In genomic region chr16:31179153-31179746, GRCh38 we compare ENCODE assay signal across 9 cellular contexts. TPM values are rescaled to one million over a fixed set of nuclear protein-coding genes. Genes with fewer than 3 reads are reported as not detected.
DNase-seq lines count a peak whose midpoint lies in the region; ATAC-seq, FAIRE-seq and TF ChIP-seq lines count a peak whose summit lies in the region.
"Had no signal": no experiment of that assay in that cellular context is flagged by ENCODE, and none has a peak within 500 bp of the region (broad histone marks: within the 10 kb centered on the region; RNA-seq: fewer than 3 reads in every experiment).

No MANE protein-coding gene starts in this region.

- H3K27ac ChIP-seq in kidney (ENCODE audit: low read depth in 2 of 2, low read length in 2 of 2) (peak overlapping the region; percentile 96 to 99), suprapubic skin (peak overlapping the region; percentile 99)

- no peak for FAIRE-seq in kidney (lab: Jason Lieb, UNC)

- DNase-seq in GM12865 (ENCODE audit: low read depth) (no peak), kidney (no peak), suprapubic skin (ENCODE audit: low spot score in 2 of 2) (no peak), NCI-H187 treated with DMSO at 0.1 percent for 48 hours (lab: John Stamatoyannopoulos, UW) (no peak), NCI-H1930 (lab: John Stamatoyannopoulos, UW) (no peak), SHP77 (lab: John Stamatoyannopoulos, UW) (no peak)
- DNase-seq in activated naive CD8-positive, alpha-beta T cell treated with anti-CD3 and anti-CD28 coated beads, Interleukin-2, amount 10 ng/mL, durations not matched to agents 7 days and 5 days: no peak

- no peaks in the 10 kb centered on the region for H3K27me3 ChIP-seq in suprapubic skin

- no peak for TF ChIP-seq EP300 in suprapubic skin (IDR thresholded peaks at IDR 0.05)

- H3K4me1 Mint-ChIP-seq in activated naive CD8-positive, alpha-beta T cell treated with anti-CD3 and anti-CD28 coated beads, Interleukin-2, amount 10 ng/mL, durations not matched to agents 7 days and 5 days: peaks cover 41% of the 10 kb centered on the region

- H3K4me3 ChIP-seq in GM12865 (ENCODE audit: low read depth, low read length) (peak overlapping the region; percentile 60), kidney (ENCODE audit: low read length in 2 of 2) (peak overlapping the region; percentile 83 to 89), suprapubic skin (peak overlapping the region; percentile 96)

- H3K9me3 ChIP-seq in kidney (ENCODE audit: control insufficient read depth in 1 of 2, low read length in 2 of 2) (no peaks in the 10 kb centered on the region), suprapubic skin (no peaks in the 10 kb centered on the region)

- H3K9me3 Mint-ChIP-seq in activated naive CD8-positive, alpha-beta T cell treated with anti-CD3 and anti-CD28 coated beads, Interleukin-2, amount 10 ng/mL, durations not matched to agents 7 days and 5 days: no peaks in the 10 kb centered on the region

- TF ChIP-seq CTCF in GM12865 (IDR thresholded peaks at IDR 0.05; ENCODE audit: insufficient read depth, low read depth, low read length, missing control alignments) (no peak), kidney (IDR thresholded peaks at IDR 0.05; ENCODE audit: borderline replicate concordance, extremely low read depth, insufficient read depth) (no peak), suprapubic skin (IDR thresholded peaks at IDR 0.05) (no peak)

- WGBS in suprapubic skin: 8% methylated on average over 27 of the region's 29 CpGs

- H3K9ac ChIP-seq in kidney (ENCODE audit: low read length in 2 of 2): peak overlapping the region; percentile 77 to 93

- H3K36me3 Mint-ChIP-seq in activated naive CD8-positive, alpha-beta T cell treated with anti-CD3 and anti-CD28 coated beads, Interleukin-2, amount 10 ng/mL, durations not matched to agents 7 days and 5 days: peaks cover 31% of the 10 kb centered on the region

- peak overlapping the region; percentile 97 for H3K27ac Mint-ChIP-seq in activated naive CD8-positive, alpha-beta T cell treated with anti-CD3 and anti-CD28 coated beads, Interleukin-2, amount 10 ng/mL, durations not matched to agents 7 days and 5 days

- ATAC-seq in HG03039 (IDR thresholded peaks at IDR 0.05; ENCODE audit: unreplicated experiment): peak; percentile 2
- no peak for ATAC-seq in activated naive CD8-positive, alpha-beta T cell treated with anti-CD3 and anti-CD28 coated beads, Interleukin-2, amount 10 ng/mL, durations not matched to agents 7 days and 5 days (ENCODE audit: low read depth)

- H3K4me3 Mint-ChIP-seq in activated naive CD8-positive, alpha-beta T cell treated with anti-CD3 and anti-CD28 coated beads, Interleukin-2, amount 10 ng/mL, durations not matched to agents 7 days and 5 days: peak overlapping the region; percentile 99

- H3K36me3 ChIP-seq in kidney (ENCODE audit: control insufficient read depth in 1 of 2, insufficient read depth in 2 of 2, low read length in 2 of 2) (peaks cover 14 to 21% of the 10 kb centered on the region in 2 donors), suprapubic skin (peaks cover 20% of the 10 kb centered on the region)

- H3K27me3 Mint-ChIP-seq in activated naive CD8-positive, alpha-beta T cell treated with anti-CD3 and anti-CD28 coated beads, Interleukin-2, amount 10 ng/mL, durations not matched to agents 7 days and 5 days: no peaks in the 10 kb centered on the region

- peaks cover 15 to 19% of the 10 kb centered on the region in 2 donors for H3K4me1 ChIP-seq in kidney (ENCODE audit: control insufficient read depth in 1 of 2, insufficient read depth in 1 of 2, low read depth in 1 of 2, low read length in 2 of 2)
- H3K4me1 ChIP-seq in suprapubic skin: peaks cover 42% of the 10 kb centered on the region

- POLR2A ChIA-PET in activated naive CD8-positive, alpha-beta T cell treated with anti-CD3 and anti-CD28 coated beads, Interleukin-2, amount 10 ng/mL, durations not matched to agents 7 days and 5 days (lab: Charles Lee): interaction anchor here (0.6 to 5.9 kb wide), 48 partner anchors 8 to 694 kb away, joined by 3 to 138 read pairs (median 6); partner anchors contain the start of genes ARMC5, ITGAX, KAT8 and PYCARD

- intact Hi-C loops in kidney (cut with DNase I): no loop called here

- no peak for TF ChIP-seq POLR2A in suprapubic skin (IDR thresholded peaks at IDR 0.05)

RNA-seq across cellular contexts. Expression of gene FUS, which starts 0.7 kb away (rescaled TPM):
- total RNA-seq in activated naive CD8-positive, alpha-beta T cell treated with anti-CD3 and anti-CD28 coated beads, Interleukin-2, amount 10 ng/mL, durations not matched to agents 7 days and 5 days: 100 to 1,000 TPM; 540 to 618 TPM
- 333 TPM for total RNA-seq in kidney
- polyA plus RNA-seq in kidney (ENCODE audit: insufficient read depth, low read depth, low replicate concordance): 180 TPM
- total RNA-seq in suprapubic skin: 100 to 1,000 TPM in 1 of 4 donors, 10 to 100 TPM in 3; 52.5 to 121 (median 58.9) TPM

RNA-seq across cellular contexts. Expression of gene PYCARD, which starts 23.3 kb away (rescaled TPM):
- total RNA-seq in activated naive CD8-positive, alpha-beta T cell treated with anti-CD3 and anti-CD28 coated beads, Interleukin-2, amount 10 ng/mL, durations not matched to agents 7 days and 5 days: 10 to 100 TPM; 82.3 to 87.0 TPM
- total RNA-seq in kidney (26.5 TPM), suprapubic skin (100 to 1,000 TPM in 3 of 4 donors, 10 to 100 TPM in 1; 43.8 to 162 (median 121) TPM)
- polyA plus RNA-seq in kidney (ENCODE audit: insufficient read depth, low read depth, low replicate concordance): 14.8 TPM

RNA-seq across cellular contexts. Expression of gene PRSS36, which starts 29.4 kb away (rescaled TPM):
- total RNA-seq in activated naive CD8-positive, alpha-beta T cell treated with anti-CD3 and anti-CD28 coated beads, Interleukin-2, amount 10 ng/mL, durations not matched to agents 7 days and 5 days: 1 to 10 TPM in 1 of 2 experiments, under 1 TPM in 1; 0.31 to 1.1 TPM
- total RNA-seq in kidney: 4.1 TPM
- polyA plus RNA-seq in kidney (ENCODE audit: insufficient read depth, low read depth, low replicate concordance): 1.7 TPM
- 10 to 100 TPM in 2 of 4 donors, 1 to 10 TPM in 2; 2.2 to 17.8 (median 8.4) TPM for total RNA-seq in suprapubic skin

RNA-seq across cellular contexts. Expression of gene TRIM72, which starts 34.7 kb away (rescaled TPM):
- not detected for total RNA-seq in activated naive CD8-positive, alpha-beta T cell treated with anti-CD3 and anti-CD28 coated beads, Interleukin-2, amount 10 ng/mL, durations not matched to agents 7 days and 5 days
- total RNA-seq in kidney (0.06 TPM), suprapubic skin (under 1 TPM in 2 of 4 donors, not detected in 2; 0.15 to 0.17 TPM)
- 0.11 TPM for polyA plus RNA-seq in kidney (ENCODE audit: insufficient read depth, low read depth, low replicate concordance)
- total RNA-seq: RPMI7951 had no signal

RNA-seq across cellular contexts. Expression of gene PYDC1, which starts 37.7 kb away (rescaled TPM):
- not detected for total RNA-seq in activated naive CD8-positive, alpha-beta T cell treated with anti-CD3 and anti-CD28 coated beads, Interleukin-2, amount 10 ng/mL, durations not matched to agents 7 days and 5 days
- not detected for total RNA-seq in kidney
- polyA plus RNA-seq in kidney (ENCODE audit: insufficient read depth, low read depth, low replicate concordance): not detected
- 10 to 100 TPM in 2 of 4 donors, 1 to 10 TPM in 1, not detected in 1; 4.2 to 17.7 (median 13.8) TPM for total RNA-seq in suprapubic skin
- total RNA-seq: RPMI7951 had no signal
